8 cellular contexts compared by ENCODE assay signal in genomic region chr22:39457546-39458442, GRCh38. TPM values are rescaled to one million over a fixed set of nuclear protein-coding genes. Genes with fewer than 3 reads are reported as not detected.
DNase-seq lines count a peak whose midpoint lies in the region; ATAC-seq and TF ChIP-seq lines count a peak whose summit lies in the region.

No MANE protein-coding gene starts in this region.

- H3K27ac ChIP-seq in esophagus squamous epithelium, result peak overlapping the region; percentile 48 to 78 (median 63)
- peak overlapping the region; percentile 36 for H3K27ac ChIP-seq in psoas muscle

- POLR2A ChIA-PET in GM10248 (lab: Yijun Ruan, JAX), result no interaction called here

- no peak for TF ChIP-seq CTCF in GM10248 (IDR thresholded peaks at IDR 0.05; ENCODE audit: control extremely low read depth, extremely low read depth, low read depth, missing control alignments)
- TF ChIP-seq CTCF in esophagus squamous epithelium (IDR thresholded peaks at IDR 0.05), result no peak
- no peak for TF ChIP-seq CTCF in psoas muscle (IDR thresholded peaks at IDR 0.05)

- no peak for TF ChIP-seq POLR2A in esophagus squamous epithelium (IDR thresholded peaks at IDR 0.05)

- WGBS in esophagus squamous epithelium, 2 donors, result 0 to 10% methylated on average over 2 to 6 of the region's 85 CpGs
- 1 to 5% (median 4%) methylated on average over 28 to 85 of the region's 85 CpGs for WGBS in psoas muscle, 3 donors

- intact Hi-C loops in esophagus squamous epithelium (cut with DNase I), result no loop called here
- intact Hi-C loops in psoas muscle (cut with DNase I), result no loop called here

- H3K36me3 ChIP-seq in esophagus squamous epithelium (no peaks in the 10 kb centered on the region), psoas muscle (ENCODE audit: insufficient read depth in 1 of 2, low read depth in 1 of 2) (no peaks in the 10 kb centered on the region)

- peaks cover 0 to 42% (median 15%) of the 10 kb centered on the region in 3 donors for H3K4me1 ChIP-seq in esophagus squamous epithelium
- H3K4me1 ChIP-seq in psoas muscle, result no peaks in the 10 kb centered on the region

- peak overlapping the region; percentile 20 to 72 (median 50) for H3K4me3 ChIP-seq in esophagus squamous epithelium
- peak overlapping the region; percentile 60 for H3K4me3 ChIP-seq in psoas muscle

- ATAC-seq in psoas muscle (no peak), GM21737 (IDR thresholded peaks at IDR 0.05; ENCODE audit: unreplicated experiment) (no peak)

- peak; percentile 57 for DNase-seq in GM10248 (ENCODE audit: extremely low spot score)
- peak; percentile 41 for DNase-seq in OCI-M1 (lab: John Stamatoyannopoulos, UW)
- no peak for DNase-seq in esophagus squamous epithelium (lab: John Stamatoyannopoulos, UW)
- no peak for DNase-seq in psoas muscle
- DNase-seq in mesenteric fat pad (ENCODE audit: low spot score), result no peak
- no peak for DNase-seq in OCI-M2 (lab: John Stamatoyannopoulos, UW; ENCODE audit: unreplicated experiment)
- DNase-seq in AG08396 (ENCODE audit: low spot score), result no peak

- CTCF ChIA-PET in GM10248 (lab: Yijun Ruan, JAX), result interaction anchor here (0.8 to 2.6 kb wide), 5 partner anchors 10 to 43 kb away, joined by 3 to 7 read pairs (median 4); no protein-coding TSS in a partner anchor

- H3K27me3 ChIP-seq in esophagus squamous epithelium, result peaks cover 8 to 52% (median 11%) of the 10 kb centered on the region in 4 donors
- peaks cover 0 to 26% (median 12%) of the 10 kb centered on the region in 3 donors for H3K27me3 ChIP-seq in psoas muscle (ENCODE audit: insufficient read depth in 3 of 3, low read length in 2 of 3)

- H3K9me3 ChIP-seq in esophagus squamous epithelium (no peaks in the 10 kb centered on the region), psoas muscle (no peaks in the 10 kb centered on the region)

RNA-seq across cellular contexts. Expression of gene MGAT3, which starts 1.0 kb away (rescaled TPM):
- total RNA-seq in esophagus squamous epithelium (1 to 10 TPM in 1 of 4 donors, under 1 TPM in 3; 0.08 to 1.3 (median 0.62) TPM), psoas muscle (1 to 10 TPM; 1.4 to 2.2 (median 1.8) TPM), mesenteric fat pad (43.8 TPM)
- under 1 TPM; 0.53 to 0.65 (median 0.56) TPM for polyA plus RNA-seq in psoas muscle

RNA-seq across cellular contexts. Expression of gene MIEF1, which starts 44.3 kb away (rescaled TPM):
- total RNA-seq in esophagus squamous epithelium, result 10 to 100 TPM; 21.4 to 34.2 (median 23.9) TPM
- total RNA-seq in psoas muscle, result 10 to 100 TPM in 2 of 4 donors, 1 to 10 TPM in 2; 8.6 to 18.7 (median 13.3) TPM
- polyA plus RNA-seq in psoas muscle, result 10 to 100 TPM in 2 of 3 donors, 1 to 10 TPM in 1; 7.4 to 20.9 (median 14.0) TPM
- total RNA-seq in mesenteric fat pad, result 42.9 TPM

RNA-seq across cellular contexts. Expression of gene TAB1, which starts 58.2 kb away (rescaled TPM):
- total RNA-seq in esophagus squamous epithelium (10 to 100 TPM in 3 of 4 donors, 1 to 10 TPM in 1; 7.8 to 15.3 (median 14.5) TPM), psoas muscle (10 to 100 TPM in 3 of 4 donors, 1 to 10 TPM in 1; 9.7 to 22.1 (median 17.3) TPM), mesenteric fat pad (14.8 TPM)
- polyA plus RNA-seq in psoas muscle, result 10 to 100 TPM; 10.4 to 17.4 (median 12.8) TPM

Comparison
In these comparisons a context has a peak if more than half of its experiments do, and no peak if none do; other contexts are left out.
1. DNase-seq: peak in GM10248 (single experiment) and OCI-M1 (single experiment); none in esophagus squamous epithelium (single experiment), psoas muscle (0 of 2), mesenteric fat pad (single experiment), OCI-M2 (single experiment) and AG08396 (single experiment).
2. RNA of gene MGAT3, which starts 1.0 kb away (total RNA-seq): 43.8 TPM in mesenteric fat pad (single experiment); 1.4 to 2.2 TPM in psoas muscle and 0.08 to 1.3 TPM in esophagus squamous epithelium; every median in the first group is over 10 times any median in the second.